ENCODE assay signal across 8 cellular contexts in the genomic region with DNA sequence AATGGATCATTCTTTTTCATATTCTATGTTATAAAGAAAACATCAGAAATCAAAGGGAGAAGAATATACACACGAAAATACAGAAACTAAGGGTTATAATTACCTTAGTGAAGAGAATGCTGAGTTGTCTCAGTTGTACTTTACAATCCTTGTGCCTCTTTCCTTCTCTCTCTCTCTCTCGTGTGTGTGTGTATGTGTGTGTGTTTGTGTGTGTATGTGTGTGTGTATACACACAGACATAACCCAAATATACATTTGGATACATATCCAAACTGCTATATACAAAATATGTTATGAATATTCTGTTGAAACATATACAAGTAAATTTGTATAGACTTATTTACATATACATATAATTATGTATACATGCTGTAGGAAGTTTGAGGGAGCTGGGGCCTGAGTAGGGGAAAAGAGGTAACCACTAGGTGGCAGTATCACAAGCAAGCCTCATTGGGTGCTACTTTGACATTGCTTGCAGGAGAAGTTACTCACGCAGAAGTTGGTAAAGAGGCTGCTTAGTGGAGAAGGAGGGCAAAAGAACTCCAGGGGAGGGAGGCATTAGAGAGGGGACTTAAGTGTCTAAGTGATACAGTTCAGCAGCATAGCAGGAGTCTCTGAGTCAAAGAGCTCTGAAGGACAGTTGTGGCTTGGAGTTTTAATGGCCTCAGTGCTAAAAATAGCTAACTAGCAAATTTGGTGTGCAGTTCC.
DNase-seq lines count a peak whose midpoint lies in the region; ATAC-seq and TF ChIP-seq lines count a peak whose summit lies in the region.

No MANE protein-coding gene starts in this region.

- POLR2A ChIA-PET in OCI-LY7 (lab: Charles Lee): interaction anchor here (1.0 kb wide), 1 partner anchor 12 kb away, joined by 3 read pairs; no protein-coding TSS in a partner anchor

- H3K27me3 Mint-ChIP-seq in activated CD4-positive, alpha-beta T cell treated with anti-CD3 and anti-CD28 coated beads, Interleukin-2, amount 10 ng/mL, durations not matched to agents 24 days and 14 days: no peaks in the 10 kb centered on the region
- H3K27me3 Mint-ChIP-seq in activated T-cell treated with anti-CD3 and anti-CD28 coated beads, Interleukin-2, amount 50 U/mL, for 24 hours: no peaks in the 10 kb centered on the region

- no peaks in the 10 kb centered on the region for H3K9me2 ChIP-seq in OCI-LY7 (ENCODE audit: insufficient read depth, low read length)

- H3K27ac Mint-ChIP-seq in activated CD4-positive, alpha-beta T cell treated with anti-CD3 and anti-CD28 coated beads, Interleukin-2, amount 10 ng/mL, durations not matched to agents 24 days and 14 days: no peak overlapping the region
- no peak overlapping the region for H3K27ac Mint-ChIP-seq in activated T-cell treated with anti-CD3 and anti-CD28 coated beads, Interleukin-2, amount 50 U/mL, for 24 hours

- no peak overlapping the region for H3K4me3 Mint-ChIP-seq in activated CD4-positive, alpha-beta T cell treated with anti-CD3 and anti-CD28 coated beads, Interleukin-2, amount 10 ng/mL, durations not matched to agents 24 days and 14 days
- H3K4me3 Mint-ChIP-seq in activated T-cell treated with anti-CD3 and anti-CD28 coated beads, Interleukin-2, amount 50 U/mL, for 24 hours: no peak overlapping the region

- peaks cover 3% of the 10 kb centered on the region for H3K9me3 Mint-ChIP-seq in activated CD4-positive, alpha-beta T cell treated with anti-CD3 and anti-CD28 coated beads, Interleukin-2, amount 10 ng/mL, durations not matched to agents 24 days and 14 days
- peaks cover 15% of the 10 kb centered on the region for H3K9me3 Mint-ChIP-seq in activated T-cell treated with anti-CD3 and anti-CD28 coated beads, Interleukin-2, amount 50 U/mL, for 24 hours

- H3K27me3 ChIP-seq in esophagus squamous epithelium: no peaks in the 10 kb centered on the region

- intact Hi-C loops in activated CD4-positive, alpha-beta T cell treated with anti-CD3 and anti-CD28 coated beads, Interleukin-2, amount 10 ng/mL, durations not matched to agents 24 days and 14 days (cut with micrococcal nuclease): no loop called here
- intact Hi-C loops in OCI-LY7 (cut with micrococcal nuclease; ENCODE audit: unreplicated experiment): loop anchor here (2.0 kb wide), 1 partner anchor 476 kb away; no protein-coding TSS in a partner anchor
- intact Hi-C loops in esophagus squamous epithelium (cut with DNase I): no loop called here

- 39 to 42% methylated on average over 3 of the region's 3 CpGs for WGBS in esophagus squamous epithelium, 2 donors

- no peaks in the 10 kb centered on the region for H3K4me1 Mint-ChIP-seq in activated CD4-positive, alpha-beta T cell treated with anti-CD3 and anti-CD28 coated beads, Interleukin-2, amount 10 ng/mL, durations not matched to agents 24 days and 14 days
- no peaks in the 10 kb centered on the region for H3K4me1 Mint-ChIP-seq in activated T-cell treated with anti-CD3 and anti-CD28 coated beads, Interleukin-2, amount 50 U/mL, for 24 hours (ENCODE audit: low read depth)

- H2AFZ ChIP-seq in OCI-LY7 (ENCODE audit: low read length): no peak overlapping the region

- CTCF ChIA-PET in OCI-LY7 (lab: Charles Lee; ENCODE audit: unreplicated experiment): no interaction called here

- H4K20me1 ChIP-seq in OCI-LY7 (ENCODE audit: insufficient read depth, low read length): no peaks in the 10 kb centered on the region

- H3K4me3 ChIP-seq in OCI-LY7 (ENCODE audit: low read depth, low read length, poor library complexity, severe bottlenecking): no peak overlapping the region
- H3K4me3 ChIP-seq in esophagus squamous epithelium: no peak overlapping the region

- peak; percentile 62 for DNase-seq in activated CD4-positive, alpha-beta T cell treated with anti-CD3 and anti-CD28 coated beads, Interleukin-2, amount 10 ng/mL, durations not matched to agents 24 days and 14 days
- no peak for DNase-seq in activated CD4-positive, alpha-beta T cell treated with anti-CD3 and anti-CD28 coated beads, Interleukin-2, amount 50 U/mL, for 4 hours
- DNase-seq in OCI-LY7 (ENCODE audit: low spot score) (peak; percentile 41), germinal center (ENCODE audit: low spot score) (peak; percentile 1), EL (no peak), esophagus squamous epithelium (lab: John Stamatoyannopoulos, UW) (no peak)
- DNase-seq in activated T-cell treated with anti-CD3 and anti-CD28 coated beads, Interleukin-2, amount 50 U/mL, for 24 hours: no peak

- no TSS peak for BruUV-seq in OCI-LY7 (replicated peaks; lab: Mats Ljungman, UMichigan)

- TF ChIP-seq CTCF in OCI-LY7 (conservative IDR thresholded peaks at IDR 0.05; ENCODE audit: low read length) (peak; percentile 85), esophagus squamous epithelium (IDR thresholded peaks at IDR 0.05) (peak in 3 of 6 experiments; percentile 13 to 22 (median 22))

- H3K79me2 ChIP-seq in OCI-LY7 (ENCODE audit: insufficient read depth, low read depth, low read length): no peaks in the 10 kb centered on the region

- no peaks in the 10 kb centered on the region for H3K4me1 ChIP-seq in OCI-LY7 (ENCODE audit: insufficient read depth, low read length, poor library complexity, severe bottlenecking)
- H3K4me1 ChIP-seq in esophagus squamous epithelium: no peaks in the 10 kb centered on the region

- ATAC-seq in HG03039 (IDR thresholded peaks at IDR 0.05; ENCODE audit: unreplicated experiment): peak; percentile 58

- no peak overlapping the region for H3K4me2 ChIP-seq in OCI-LY7 (ENCODE audit: low read length)

- TF ChIP-seq POLR2A in esophagus squamous epithelium (IDR thresholded peaks at IDR 0.05): no peak

- H3K36me3 ChIP-seq in OCI-LY7 (ENCODE audit: insufficient read depth, low read length): no peaks in the 10 kb centered on the region
- no peaks in the 10 kb centered on the region for H3K36me3 ChIP-seq in esophagus squamous epithelium

- H3K27ac ChIP-seq in OCI-LY7 (ENCODE audit: low read depth, low read length, poor library complexity, severe bottlenecking): no peak overlapping the region
- no peak overlapping the region for H3K27ac ChIP-seq in esophagus squamous epithelium

- H3K36me3 Mint-ChIP-seq in activated CD4-positive, alpha-beta T cell treated with anti-CD3 and anti-CD28 coated beads, Interleukin-2, amount 10 ng/mL, durations not matched to agents 24 days and 14 days (ENCODE audit: low read depth): no peaks in the 10 kb centered on the region
- no peaks in the 10 kb centered on the region for H3K36me3 Mint-ChIP-seq in activated T-cell treated with anti-CD3 and anti-CD28 coated beads, Interleukin-2, amount 50 U/mL, for 24 hours (ENCODE audit: low read depth)

- H3K9me3 ChIP-seq in OCI-LY7 (ENCODE audit: low read length) (no peaks in the 10 kb centered on the region), esophagus squamous epithelium (peaks cover 0 to 14% (median 3%) of the 10 kb centered on the region in 3 donors)

Comparison
In these comparisons a context has a peak if more than half of its experiments do, and no peak if none do; other contexts are left out.
1. DNase-seq: peak in activated CD4-positive, alpha-beta T cell treated with anti-CD3 and anti-CD28 coated beads, Interleukin-2, amount 10 ng/mL, durations not matched to agents 24 days and 14 days (single experiment), OCI-LY7 (single experiment) and germinal center (single experiment); none in activated CD4-positive, alpha-beta T cell treated with anti-CD3 and anti-CD28 coated beads, Interleukin-2, amount 50 U/mL, for 4 hours (0 of 2), EL (single experiment), activated T-cell treated with anti-CD3 and anti-CD28 coated beads, Interleukin-2, amount 50 U/mL, for 24 hours (single experiment) and esophagus squamous epithelium (single experiment).